ENCODE assay signal across 10 cellular contexts in genomic region chr10:11329055-11329673, GRCh38.
DNase-seq lines count a peak whose midpoint lies in the region; ATAC-seq and TF ChIP-seq lines count a peak whose summit lies in the region.
"Had no signal": no experiment of that assay in that cellular context is flagged by ENCODE, and none has a peak within 500 bp of the region (broad histone marks: within the 10 kb centered on the region; RNA-seq: fewer than 3 reads in every experiment).

No MANE protein-coding gene starts in this region.

- intact Hi-C loops in activated CD8-positive, alpha-beta T cell treated with anti-CD3 and anti-CD28 coated beads for 36 hours (cut with micrococcal nuclease): no loop called here
- intact Hi-C loops in activated T-helper 2 cell treated with anti-CD3 and anti-CD28 coated beads, Interferon-gamma antibody, Interleukin-2, Interleukin-4, amounts not matched to agents 10 μg/mL and 5 μg/mL and 100 μg/mL, durations not matched to agents 14 hours and 24 hours and 36 hours (cut with micrococcal nuclease): loop anchor here (10.0 kb wide), 1 partner anchor 146 kb away; no protein-coding TSS in a partner anchor
- intact Hi-C loops in left ventricle myocardium superior (cut with micrococcal nuclease): no loop called here

- peaks cover 61% of the 10 kb centered on the region for H3K4me1 Mint-ChIP-seq in activated CD8-positive, alpha-beta T cell treated with anti-CD3 and anti-CD28 coated beads for 36 hours (ENCODE audit: low read depth)
- H3K4me1 Mint-ChIP-seq in activated CD8-positive, alpha-beta T cell treated with anti-CD3 and anti-CD28 coated beads, Interleukin-2, amount 10 ng/mL, durations not matched to agents 7 days and 5 days (ENCODE audit: low read depth): peaks cover 22% of the 10 kb centered on the region
- peaks cover 28% of the 10 kb centered on the region for H3K4me1 Mint-ChIP-seq in activated T-helper 2 cell treated with anti-CD3 and anti-CD28 coated beads, Interferon-gamma antibody, Interleukin-2, Interleukin-4, amounts not matched to agents 10 μg/mL and 5 μg/mL and 100 μg/mL, durations not matched to agents 14 hours and 24 hours and 36 hours (ENCODE audit: low read depth)

- no peaks in the 10 kb centered on the region for H3K9me3 Mint-ChIP-seq in activated CD8-positive, alpha-beta T cell treated with anti-CD3 and anti-CD28 coated beads for 36 hours
- H3K9me3 Mint-ChIP-seq in activated CD8-positive, alpha-beta T cell treated with anti-CD3 and anti-CD28 coated beads, Interleukin-2, amount 10 ng/mL, durations not matched to agents 7 days and 5 days (ENCODE audit: insufficient read depth): no peaks in the 10 kb centered on the region
- no peaks in the 10 kb centered on the region for H3K9me3 Mint-ChIP-seq in activated T-helper 2 cell treated with anti-CD3 and anti-CD28 coated beads, Interferon-gamma antibody, Interleukin-2, Interleukin-4, amounts not matched to agents 10 μg/mL and 5 μg/mL and 100 μg/mL, durations not matched to agents 14 hours and 24 hours and 36 hours

- no peaks in the 10 kb centered on the region for H3K4me1 ChIP-seq in stomach smooth muscle (ENCODE audit: control insufficient read depth, insufficient read depth, low read length)

- CTCF ChIA-PET in activated CD8-positive, alpha-beta T cell treated with anti-CD3 and anti-CD28 coated beads for 36 hours (lab: Charles Lee): interaction anchor here (0.7 kb wide), 1 partner anchor 59 kb away, joined by 4 read pairs; no protein-coding TSS in a partner anchor
- CTCF ChIA-PET in activated CD8-positive, alpha-beta T cell treated with anti-CD3 and anti-CD28 coated beads, Interleukin-2, amount 10 ng/mL, durations not matched to agents 7 days and 5 days (lab: Charles Lee): interaction anchor here (1.4 kb wide), 1 partner anchor 137 kb away, joined by 3 read pairs; no protein-coding TSS in a partner anchor

- H3K27ac Mint-ChIP-seq in activated CD8-positive, alpha-beta T cell treated with anti-CD3 and anti-CD28 coated beads for 36 hours: peak overlapping the region; percentile 71
- H3K27ac Mint-ChIP-seq in activated CD8-positive, alpha-beta T cell treated with anti-CD3 and anti-CD28 coated beads, Interleukin-2, amount 10 ng/mL, durations not matched to agents 7 days and 5 days: no peak overlapping the region
- H3K27ac Mint-ChIP-seq in activated T-helper 2 cell treated with anti-CD3 and anti-CD28 coated beads, Interferon-gamma antibody, Interleukin-2, Interleukin-4, amounts not matched to agents 10 μg/mL and 5 μg/mL and 100 μg/mL, durations not matched to agents 14 hours and 24 hours and 36 hours: peak overlapping the region; percentile 15

- DNase-seq in activated CD8-positive, alpha-beta T cell treated with anti-CD3 and anti-CD28 coated beads for 36 hours: no peak
- DNase-seq in activated CD8-positive, alpha-beta T cell treated with anti-CD3 and anti-CD28 coated beads, Interleukin-2, amount 10 ng/mL, durations not matched to agents 7 days and 5 days: no peak
- no peak for DNase-seq in activated T-helper 2 cell treated with anti-CD3 and anti-CD28 coated beads, Interferon-gamma antibody, Interleukin-2, Interleukin-4, amounts not matched to agents 10 μg/mL and 5 μg/mL and 100 μg/mL, durations not matched to agents 14 hours and 24 hours and 36 hours (ENCODE audit: low spot score)
- DNase-seq in left ventricle myocardium superior (no peak), NCI-H2081 (lab: John Stamatoyannopoulos, UW) (no peak), NCI-H187 (lab: John Stamatoyannopoulos, UW) (no peak)
- DNase-seq in activated CD4-positive, alpha-beta T cell treated with anti-CD3 and anti-CD28 coated beads for 1 hour: no peak
- DNase-seq: left cardiac atrium, PC-3 had no signal

- no peaks in the 10 kb centered on the region for H3K27me3 ChIP-seq in stomach smooth muscle (ENCODE audit: control insufficient read depth in 1 of 2, insufficient read depth in 2 of 2, low read length in 2 of 2)

- ATAC-seq in activated CD8-positive, alpha-beta T cell treated with anti-CD3 and anti-CD28 coated beads for 36 hours: no peak
- ATAC-seq in activated CD8-positive, alpha-beta T cell treated with anti-CD3 and anti-CD28 coated beads, Interleukin-2, amount 10 ng/mL, durations not matched to agents 7 days and 5 days: no peak
- peak; percentile 48 for ATAC-seq in left ventricle myocardium superior
- ATAC-seq: PC-3 had no signal

- peak overlapping the region; percentile 24 for H3K27ac ChIP-seq in stomach smooth muscle (ENCODE audit: low read length)

- H3K27me3 Mint-ChIP-seq in activated CD8-positive, alpha-beta T cell treated with anti-CD3 and anti-CD28 coated beads for 36 hours: no peaks in the 10 kb centered on the region
- no peaks in the 10 kb centered on the region for H3K27me3 Mint-ChIP-seq in activated CD8-positive, alpha-beta T cell treated with anti-CD3 and anti-CD28 coated beads, Interleukin-2, amount 10 ng/mL, durations not matched to agents 7 days and 5 days (ENCODE audit: low read depth)
- H3K27me3 Mint-ChIP-seq in activated T-helper 2 cell treated with anti-CD3 and anti-CD28 coated beads, Interferon-gamma antibody, Interleukin-2, Interleukin-4, amounts not matched to agents 10 μg/mL and 5 μg/mL and 100 μg/mL, durations not matched to agents 14 hours and 24 hours and 36 hours (ENCODE audit: low read depth): no peaks in the 10 kb centered on the region

- no peak for TF ChIP-seq CTCF in activated CD8-positive, alpha-beta T cell treated with anti-CD3 and anti-CD28 coated beads for 36 hours (IDR thresholded peaks at IDR 0.05)

- peaks cover 24 to 33% of the 10 kb centered on the region in 2 donors for H3K36me3 ChIP-seq in stomach smooth muscle (ENCODE audit: control insufficient read depth in 2 of 2, insufficient read depth in 2 of 2, low read length in 2 of 2)

- H3K9ac ChIP-seq in stomach smooth muscle (ENCODE audit: low read length in 2 of 2): no peak overlapping the region

- H3K36me3 Mint-ChIP-seq in activated CD8-positive, alpha-beta T cell treated with anti-CD3 and anti-CD28 coated beads for 36 hours (ENCODE audit: low read depth): peaks cover 71% of the 10 kb centered on the region
- H3K36me3 Mint-ChIP-seq in activated CD8-positive, alpha-beta T cell treated with anti-CD3 and anti-CD28 coated beads, Interleukin-2, amount 10 ng/mL, durations not matched to agents 7 days and 5 days (ENCODE audit: low read depth): peaks cover 79% of the 10 kb centered on the region
- peaks cover 88% of the 10 kb centered on the region for H3K36me3 Mint-ChIP-seq in activated T-helper 2 cell treated with anti-CD3 and anti-CD28 coated beads, Interferon-gamma antibody, Interleukin-2, Interleukin-4, amounts not matched to agents 10 μg/mL and 5 μg/mL and 100 μg/mL, durations not matched to agents 14 hours and 24 hours and 36 hours (ENCODE audit: low read depth)

- no peaks in the 10 kb centered on the region for H3K9me3 ChIP-seq in stomach smooth muscle (ENCODE audit: control insufficient read depth in 2 of 2, low read length in 2 of 2)

- H3K4me3 Mint-ChIP-seq in activated CD8-positive, alpha-beta T cell treated with anti-CD3 and anti-CD28 coated beads for 36 hours: no peak overlapping the region
- no peak overlapping the region for H3K4me3 Mint-ChIP-seq in activated CD8-positive, alpha-beta T cell treated with anti-CD3 and anti-CD28 coated beads, Interleukin-2, amount 10 ng/mL, durations not matched to agents 7 days and 5 days
- no peak overlapping the region for H3K4me3 Mint-ChIP-seq in activated T-helper 2 cell treated with anti-CD3 and anti-CD28 coated beads, Interferon-gamma antibody, Interleukin-2, Interleukin-4, amounts not matched to agents 10 μg/mL and 5 μg/mL and 100 μg/mL, durations not matched to agents 14 hours and 24 hours and 36 hours (ENCODE audit: low read depth)

- POLR2A ChIA-PET in activated CD8-positive, alpha-beta T cell treated with anti-CD3 and anti-CD28 coated beads for 36 hours (lab: Charles Lee): interaction anchor here (1.7 to 3.0 kb wide), 2 partner anchors 11 to 12 kb away, joined by 4 to 7 read pairs; no protein-coding TSS in a partner anchor
- POLR2A ChIA-PET in activated CD8-positive, alpha-beta T cell treated with anti-CD3 and anti-CD28 coated beads, Interleukin-2, amount 10 ng/mL, durations not matched to agents 7 days and 5 days (lab: Charles Lee): no interaction called here

- H3K4me3 ChIP-seq in stomach smooth muscle (ENCODE audit: low read length in 2 of 2): no peak overlapping the region
